Comparison of ENCODE assay signal across 25 cellular contexts in the genomic region with DNA sequence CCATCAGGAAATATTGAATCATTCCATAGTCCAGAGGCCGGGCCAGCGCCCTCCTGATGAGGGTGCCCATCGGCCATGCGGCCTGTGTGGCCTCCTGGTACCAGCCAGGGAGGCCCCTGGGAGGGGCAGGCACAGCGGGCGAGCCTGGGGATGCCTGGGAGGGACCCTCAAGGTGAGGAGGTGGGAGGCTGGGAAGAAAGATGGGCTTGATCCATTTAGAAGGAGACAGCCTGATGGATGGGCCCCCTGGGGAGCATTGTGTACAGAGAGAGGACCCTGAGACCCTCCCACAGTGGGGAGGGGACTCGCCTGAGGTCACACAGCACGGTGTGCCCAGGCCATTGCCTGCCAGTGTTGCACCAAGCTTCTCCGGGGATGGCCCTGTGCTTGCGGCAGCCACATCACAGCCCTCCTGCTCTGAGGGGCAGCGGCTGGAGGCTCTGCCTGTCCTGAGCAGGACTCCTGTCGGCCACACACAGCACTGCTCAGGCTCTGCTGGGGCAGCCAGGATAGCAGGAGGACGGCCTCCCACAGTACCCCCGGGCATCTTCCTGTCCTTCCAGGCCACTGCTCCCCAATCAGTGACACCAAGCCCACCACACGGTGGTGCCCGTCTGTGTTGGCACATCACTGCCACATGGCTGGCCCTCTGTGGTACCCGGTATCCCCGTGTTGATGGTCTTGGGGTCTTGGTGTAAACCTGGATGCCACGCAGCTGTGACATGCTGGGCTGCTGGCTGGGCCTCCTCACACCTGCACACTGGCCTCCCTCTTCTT.
DNase-seq lines count a peak whose midpoint lies in the region; ATAC-seq and TF ChIP-seq lines count a peak whose summit lies in the region.
"Had no signal": no experiment of that assay in that cellular context is flagged by ENCODE, and none has a peak within 500 bp of the region (broad histone marks: within the 10 kb centered on the region; RNA-seq: fewer than 3 reads in every experiment).

No MANE protein-coding gene starts in this region.

- H3K36me3 ChIP-seq in lower lobe of right lung: peaks cover 15% of the 10 kb centered on the region
- H3K36me3 ChIP-seq: adrenal gland, HAP-1, pancreas had no signal

- CTCF ChIA-PET in activated naive CD4-positive, alpha-beta T cell treated with anti-CD3 and anti-CD28 coated beads for 36 hours (lab: Charles Lee): no interaction called here
- CTCF ChIA-PET in activated CD8-positive, alpha-beta T cell treated with anti-CD3 and anti-CD28 coated beads for 36 hours (lab: Charles Lee): no interaction called here

- no peak for DNase-seq in activated naive CD4-positive, alpha-beta T cell treated with anti-CD3 and anti-CD28 coated beads, Interleukin-2, amount 50 U/mL, for 72 hours (ENCODE audit: low spot score in 2 of 2)
- DNase-seq in activated naive CD4-positive, alpha-beta T cell treated with anti-CD3 and anti-CD28 coated beads for 36 hours: no peak
- no peak for DNase-seq in activated CD8-positive, alpha-beta T cell treated with anti-CD3 and anti-CD28 coated beads for 36 hours
- DNase-seq in lower lobe of right lung: peak; percentile 15
- DNase-seq in stimulated activated naive CD8-positive, alpha-beta T cell treated with anti-CD3 and anti-CD28 coated beads, Interleukin-15, amount 100 ng/mL, for 72 hours: no peak
- DNase-seq in NOMO-1 treated with DMSO at 0.1 percent for 48 hours (lab: John Stamatoyannopoulos, UW; ENCODE audit: unreplicated experiment): no peak
- no peak for DNase-seq in AG08395 (ENCODE audit: low spot score)
- DNase-seq: activated CD4-positive, alpha-beta memory T cell treated with anti-CD3 and anti-CD28 coated beads for 36 hours; activated CD4-positive, alpha-beta T cell treated with anti-CD3 and anti-CD28 coated beads for 1 hour; adrenal gland; body of pancreas; CD4-positive, alpha-beta memory T cell; cerebellar nuclear complex; naive thymus-derived CD4-positive, alpha-beta T cell; NCI-H2081; NCI-H226; NCI-H748 treated with DMSO at 0.1 percent for 48 hours; SIG-M5; small intestine; tibial artery had no signal

- H3K36me3 Mint-ChIP-seq in activated naive CD4-positive, alpha-beta T cell treated with anti-CD3 and anti-CD28 coated beads, Interleukin-2, amount 50 U/mL, for 72 hours: no peaks in the 10 kb centered on the region
- H3K36me3 Mint-ChIP-seq in activated naive CD4-positive, alpha-beta T cell treated with anti-CD3 and anti-CD28 coated beads for 36 hours (ENCODE audit: low read depth): peaks cover 2% of the 10 kb centered on the region
- peaks cover 5% of the 10 kb centered on the region for H3K36me3 Mint-ChIP-seq in activated CD8-positive, alpha-beta T cell treated with anti-CD3 and anti-CD28 coated beads for 36 hours (ENCODE audit: low read depth)

- no peaks in the 10 kb centered on the region for H3K9me3 Mint-ChIP-seq in activated naive CD4-positive, alpha-beta T cell treated with anti-CD3 and anti-CD28 coated beads, Interleukin-2, amount 50 U/mL, for 72 hours
- H3K9me3 Mint-ChIP-seq in activated naive CD4-positive, alpha-beta T cell treated with anti-CD3 and anti-CD28 coated beads for 36 hours: no peaks in the 10 kb centered on the region
- H3K9me3 Mint-ChIP-seq in activated CD8-positive, alpha-beta T cell treated with anti-CD3 and anti-CD28 coated beads for 36 hours: no peaks in the 10 kb centered on the region
- no peaks in the 10 kb centered on the region for H3K9me3 Mint-ChIP-seq in stimulated activated naive CD8-positive, alpha-beta T cell treated with anti-CD3 and anti-CD28 coated beads, Interleukin-15, amount 100 ng/mL, for 72 hours
- H3K9me3 Mint-ChIP-seq: activated CD4-positive, alpha-beta memory T cell treated with anti-CD3 and anti-CD28 coated beads for 36 hours; CD4-positive, alpha-beta memory T cell; naive thymus-derived CD4-positive, alpha-beta T cell had no signal

- H3K27ac Mint-ChIP-seq in activated naive CD4-positive, alpha-beta T cell treated with anti-CD3 and anti-CD28 coated beads, Interleukin-2, amount 50 U/mL, for 72 hours: peak overlapping the region; percentile 70 to 86
- H3K27ac Mint-ChIP-seq in activated naive CD4-positive, alpha-beta T cell treated with anti-CD3 and anti-CD28 coated beads for 36 hours: no peak overlapping the region
- H3K27ac Mint-ChIP-seq in activated CD8-positive, alpha-beta T cell treated with anti-CD3 and anti-CD28 coated beads for 36 hours: peak overlapping the region; percentile 76
- H3K27ac Mint-ChIP-seq in stimulated activated naive CD8-positive, alpha-beta T cell treated with anti-CD3 and anti-CD28 coated beads, Interleukin-15, amount 100 ng/mL, for 72 hours: peak overlapping the region; percentile 93 to 94
- H3K27ac Mint-ChIP-seq: activated CD4-positive, alpha-beta memory T cell treated with anti-CD3 and anti-CD28 coated beads for 36 hours; B cell had no signal

- no peak overlapping the region for H3K27ac ChIP-seq in lower lobe of right lung
- H3K27ac ChIP-seq: KMS-11, pancreas, tibial artery had no signal

- H3K4me3 Mint-ChIP-seq in activated naive CD4-positive, alpha-beta T cell treated with anti-CD3 and anti-CD28 coated beads for 36 hours: no peak overlapping the region
- H3K4me3 Mint-ChIP-seq in activated CD8-positive, alpha-beta T cell treated with anti-CD3 and anti-CD28 coated beads for 36 hours: no peak overlapping the region
- peak overlapping the region; percentile 15 to 45 for H3K4me3 Mint-ChIP-seq in stimulated activated naive CD8-positive, alpha-beta T cell treated with anti-CD3 and anti-CD28 coated beads, Interleukin-15, amount 100 ng/mL, for 72 hours
- H3K4me3 Mint-ChIP-seq: activated CD4-positive, alpha-beta memory T cell treated with anti-CD3 and anti-CD28 coated beads for 36 hours; B cell; CD4-positive, alpha-beta memory T cell; naive thymus-derived CD4-positive, alpha-beta T cell had no signal

- TF ChIP-seq CTCF in activated CD8-positive, alpha-beta T cell treated with anti-CD3 and anti-CD28 coated beads for 36 hours (IDR thresholded peaks at IDR 0.05): no peak
- no peak for TF ChIP-seq CTCF in lower lobe of right lung (IDR thresholded peaks at IDR 0.05)

- H3K9me3 ChIP-seq in lower lobe of right lung: no peaks in the 10 kb centered on the region
- H3K9me3 ChIP-seq: adrenal gland, body of pancreas, HAP-1, pancreas, tibial artery had no signal

- H3K27me3 ChIP-seq in lower lobe of right lung (ENCODE audit: low read depth): no peaks in the 10 kb centered on the region
- H3K27me3 ChIP-seq: adrenal gland, body of pancreas, pancreas, tibial artery had no signal

- ATAC-seq in activated naive CD4-positive, alpha-beta T cell treated with anti-CD3 and anti-CD28 coated beads, Interleukin-2, amount 50 U/mL, for 72 hours: no peak
- ATAC-seq in activated CD8-positive, alpha-beta T cell treated with anti-CD3 and anti-CD28 coated beads for 36 hours: no peak
- ATAC-seq in lower lobe of right lung (no peak), GM18867 (IDR thresholded peaks at IDR 0.05; ENCODE audit: unreplicated experiment) (no peak)
- no peak for ATAC-seq in stimulated activated naive CD8-positive, alpha-beta T cell treated with anti-CD3 and anti-CD28 coated beads, Interleukin-15, amount 100 ng/mL, for 72 hours
- ATAC-seq: body of pancreas; naive thymus-derived CD4-positive, alpha-beta T cell had no signal

- POLR2A ChIA-PET in activated CD8-positive, alpha-beta T cell treated with anti-CD3 and anti-CD28 coated beads for 36 hours (lab: Charles Lee): no interaction called here

- peaks cover 7% of the 10 kb centered on the region for H3K4me1 Mint-ChIP-seq in activated naive CD4-positive, alpha-beta T cell treated with anti-CD3 and anti-CD28 coated beads for 36 hours (ENCODE audit: low read depth)
- peaks cover 23% of the 10 kb centered on the region for H3K4me1 Mint-ChIP-seq in activated CD8-positive, alpha-beta T cell treated with anti-CD3 and anti-CD28 coated beads for 36 hours (ENCODE audit: low read depth)
- H3K4me1 Mint-ChIP-seq in stimulated activated naive CD8-positive, alpha-beta T cell treated with anti-CD3 and anti-CD28 coated beads, Interleukin-15, amount 100 ng/mL, for 72 hours: peaks cover 43% of the 10 kb centered on the region

- intact Hi-C loops in activated naive CD4-positive, alpha-beta T cell treated with anti-CD3 and anti-CD28 coated beads for 36 hours (cut with micrococcal nuclease): no loop called here
- intact Hi-C loops in activated CD8-positive, alpha-beta T cell treated with anti-CD3 and anti-CD28 coated beads for 36 hours (cut with micrococcal nuclease): no loop called here
- intact Hi-C loops in lower lobe of right lung (cut with DNase I): no loop called here

- H3K27me3 Mint-ChIP-seq in activated naive CD4-positive, alpha-beta T cell treated with anti-CD3 and anti-CD28 coated beads for 36 hours (ENCODE audit: low read depth): no peaks in the 10 kb centered on the region
- no peaks in the 10 kb centered on the region for H3K27me3 Mint-ChIP-seq in activated CD8-positive, alpha-beta T cell treated with anti-CD3 and anti-CD28 coated beads for 36 hours
- H3K27me3 Mint-ChIP-seq in stimulated activated naive CD8-positive, alpha-beta T cell treated with anti-CD3 and anti-CD28 coated beads, Interleukin-15, amount 100 ng/mL, for 72 hours: no peaks in the 10 kb centered on the region
- H3K27me3 Mint-ChIP-seq: activated CD4-positive, alpha-beta memory T cell treated with anti-CD3 and anti-CD28 coated beads for 36 hours; B cell; CD4-positive, alpha-beta memory T cell; naive thymus-derived CD4-positive, alpha-beta T cell had no signal

- H3K4me3 ChIP-seq in lower lobe of right lung: no peak overlapping the region
- H3K4me3 ChIP-seq: adrenal gland, body of pancreas, HAP-1, pancreas, tibial artery had no signal

- H3K4me1 ChIP-seq in lower lobe of right lung: no peaks in the 10 kb centered on the region
- H3K4me1 ChIP-seq: adrenal gland, HAP-1, tibial artery had no signal

Comparison
In these comparisons a context has a peak if more than half of its experiments do, and no peak if none do; other contexts are left out.
1. H3K4me3 Mint-ChIP-seq: peak in stimulated activated naive CD8-positive, alpha-beta T cell treated with anti-CD3 and anti-CD28 coated beads, Interleukin-15, amount 100 ng/mL, for 72 hours (2 of 2); none in activated naive CD4-positive, alpha-beta T cell treated with anti-CD3 and anti-CD28 coated beads for 36 hours (single experiment) and activated CD8-positive, alpha-beta T cell treated with anti-CD3 and anti-CD28 coated beads for 36 hours (single experiment).